1 cellular context compared by ENCODE assay signal in the genomic region with DNA sequence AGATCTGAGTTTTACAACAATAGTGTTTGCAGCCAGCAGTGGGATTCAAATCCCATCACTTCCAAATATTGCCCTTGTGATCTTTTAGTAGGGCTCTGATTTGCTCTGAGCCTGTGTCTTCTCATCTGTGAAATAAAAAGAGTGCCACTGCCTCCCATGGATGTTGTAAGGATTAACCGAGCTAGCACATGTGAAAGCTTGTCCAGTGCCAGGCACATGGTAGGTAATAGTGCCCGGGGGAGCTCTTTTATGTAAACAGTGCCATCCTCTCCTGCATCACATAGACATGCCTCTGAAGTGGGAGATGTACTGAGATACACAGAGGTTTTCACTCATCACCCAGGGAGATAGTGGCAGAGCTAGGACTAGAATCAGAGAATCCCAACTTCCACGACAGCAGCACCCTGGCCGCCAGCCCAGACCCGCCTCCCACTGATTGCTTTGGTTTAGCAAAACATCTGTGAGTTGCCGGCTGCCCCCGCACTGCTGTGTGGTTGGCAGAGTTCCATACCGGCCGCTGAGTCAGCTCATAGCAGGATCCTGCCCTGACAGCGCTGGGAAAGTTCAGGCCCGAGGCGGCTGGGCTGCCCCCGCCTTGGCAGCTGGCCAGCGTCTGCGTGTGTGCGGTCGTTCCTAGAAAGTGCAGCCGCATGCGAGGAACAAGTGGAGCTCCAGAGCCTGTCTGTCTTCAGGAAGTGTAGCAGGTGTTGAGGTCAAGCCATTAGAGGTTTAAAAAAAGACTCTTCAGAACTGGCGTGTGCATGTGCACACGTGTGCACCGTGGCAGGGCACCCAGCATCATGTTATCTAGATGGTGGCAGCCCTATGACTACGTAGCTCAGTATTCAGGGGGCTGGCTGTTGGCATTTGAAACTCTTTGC.
TF ChIP-seq lines count a peak whose summit lies in the region.

No MANE protein-coding gene starts in this region.

TF ChIP-seq in HepG2, 621 proteins besides CTCF, POLR2A, EP300 and RAD21 (continued from another document and continues in another):
- TF ChIP-seq, protein P1, sequence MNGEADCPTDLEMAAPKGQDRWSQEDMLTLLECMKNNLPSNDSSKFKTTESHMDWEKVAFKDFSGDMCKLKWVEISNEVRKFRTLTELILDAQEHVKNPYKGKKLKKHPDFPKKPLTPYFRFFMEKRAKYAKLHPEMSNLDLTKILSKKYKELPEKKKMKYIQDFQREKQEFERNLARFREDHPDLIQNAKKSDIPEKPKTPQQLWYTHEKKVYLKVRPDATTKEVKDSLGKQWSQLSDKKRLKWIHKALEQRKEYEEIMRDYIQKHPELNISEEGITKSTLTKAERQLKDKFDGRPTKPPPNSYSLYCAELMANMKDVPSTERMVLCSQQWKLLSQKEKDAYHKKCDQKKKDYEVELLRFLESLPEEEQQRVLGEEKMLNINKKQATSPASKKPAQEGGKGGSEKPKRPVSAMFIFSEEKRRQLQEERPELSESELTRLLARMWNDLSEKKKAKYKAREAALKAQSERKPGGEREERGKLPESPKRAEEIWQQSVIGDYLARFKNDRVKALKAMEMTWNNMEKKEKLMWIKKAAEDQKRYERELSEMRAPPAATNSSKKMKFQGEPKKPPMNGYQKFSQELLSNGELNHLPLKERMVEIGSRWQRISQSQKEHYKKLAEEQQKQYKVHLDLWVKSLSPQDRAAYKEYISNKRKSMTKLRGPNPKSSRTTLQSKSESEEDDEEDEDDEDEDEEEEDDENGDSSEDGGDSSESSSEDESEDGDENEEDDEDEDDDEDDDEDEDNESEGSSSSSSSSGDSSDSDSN (CRISPR knock-in tag; IDR thresholded peaks at IDR 0.05), result peak; percentile 81
- peak; percentile 77 for TF ChIP-seq GATAD1 (CRISPR knock-in tag; IDR thresholded peaks at IDR 0.05)
- TF ChIP-seq ZKSCAN1 (IDR thresholded peaks at IDR 0.05; ENCODE audit: low read length), result no peak
- peak; percentile 47; the same call in 1 of the 2 replicates for TF ChIP-seq NFYC (CRISPR knock-in tag; IDR thresholded peaks at IDR 0.05)
- no peak for TF ChIP-seq ZNF160 (CRISPR knock-in tag; IDR thresholded peaks at IDR 0.05)
- no peak for TF ChIP-seq ZNF841 (CRISPR knock-in tag; IDR thresholded peaks at IDR 0.05; ENCODE audit: borderline replicate concordance)
- peak; percentile 24; the same call in 1 of the 2 replicates for TF ChIP-seq ZNF24 (IDR thresholded peaks at IDR 0.05)
- TF ChIP-seq, protein P2, sequence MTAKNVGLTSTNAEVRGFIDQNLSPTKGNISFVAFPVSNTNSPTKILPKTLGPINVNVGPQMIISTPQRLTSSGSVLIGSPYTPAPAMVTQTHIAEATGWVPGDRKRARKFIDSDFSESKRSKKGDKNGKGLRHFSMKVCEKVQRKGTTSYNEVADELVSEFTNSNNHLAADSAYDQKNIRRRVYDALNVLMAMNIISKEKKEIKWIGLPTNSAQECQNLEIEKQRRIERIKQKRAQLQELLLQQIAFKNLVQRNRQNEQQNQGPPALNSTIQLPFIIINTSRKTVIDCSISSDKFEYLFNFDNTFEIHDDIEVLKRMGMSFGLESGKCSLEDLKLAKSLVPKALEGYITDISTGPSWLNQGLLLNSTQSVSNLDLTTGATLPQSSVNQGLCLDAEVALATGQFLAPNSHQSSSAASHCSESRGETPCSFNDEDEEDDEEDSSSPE (CRISPR knock-in tag; IDR thresholded peaks at IDR 0.05), result peak; percentile 71
- peak; percentile 89 for TF ChIP-seq PHF5A (CRISPR knock-in tag; IDR thresholded peaks at IDR 0.05; ENCODE audit: low read depth, unreplicated experiment)
- TF ChIP-seq SIX1 (CRISPR knock-in tag; IDR thresholded peaks at IDR 0.05; ENCODE audit: borderline replicate concordance), result no peak
- TF ChIP-seq POGZ (CRISPR knock-in tag; IDR thresholded peaks at IDR 0.05), result peak; percentile 79
- peak; percentile 64; the same call in 1 of the 2 replicates for TF ChIP-seq RCOR2 (CRISPR knock-in tag; IDR thresholded peaks at IDR 0.05)
- peak; percentile 86 for TF ChIP-seq GABPB1 (CRISPR knock-in tag; IDR thresholded peaks at IDR 0.05)
- peak; percentile 97 for TF ChIP-seq CBFB (CRISPR knock-in tag; IDR thresholded peaks at IDR 0.05)
- TF ChIP-seq, protein P3, sequence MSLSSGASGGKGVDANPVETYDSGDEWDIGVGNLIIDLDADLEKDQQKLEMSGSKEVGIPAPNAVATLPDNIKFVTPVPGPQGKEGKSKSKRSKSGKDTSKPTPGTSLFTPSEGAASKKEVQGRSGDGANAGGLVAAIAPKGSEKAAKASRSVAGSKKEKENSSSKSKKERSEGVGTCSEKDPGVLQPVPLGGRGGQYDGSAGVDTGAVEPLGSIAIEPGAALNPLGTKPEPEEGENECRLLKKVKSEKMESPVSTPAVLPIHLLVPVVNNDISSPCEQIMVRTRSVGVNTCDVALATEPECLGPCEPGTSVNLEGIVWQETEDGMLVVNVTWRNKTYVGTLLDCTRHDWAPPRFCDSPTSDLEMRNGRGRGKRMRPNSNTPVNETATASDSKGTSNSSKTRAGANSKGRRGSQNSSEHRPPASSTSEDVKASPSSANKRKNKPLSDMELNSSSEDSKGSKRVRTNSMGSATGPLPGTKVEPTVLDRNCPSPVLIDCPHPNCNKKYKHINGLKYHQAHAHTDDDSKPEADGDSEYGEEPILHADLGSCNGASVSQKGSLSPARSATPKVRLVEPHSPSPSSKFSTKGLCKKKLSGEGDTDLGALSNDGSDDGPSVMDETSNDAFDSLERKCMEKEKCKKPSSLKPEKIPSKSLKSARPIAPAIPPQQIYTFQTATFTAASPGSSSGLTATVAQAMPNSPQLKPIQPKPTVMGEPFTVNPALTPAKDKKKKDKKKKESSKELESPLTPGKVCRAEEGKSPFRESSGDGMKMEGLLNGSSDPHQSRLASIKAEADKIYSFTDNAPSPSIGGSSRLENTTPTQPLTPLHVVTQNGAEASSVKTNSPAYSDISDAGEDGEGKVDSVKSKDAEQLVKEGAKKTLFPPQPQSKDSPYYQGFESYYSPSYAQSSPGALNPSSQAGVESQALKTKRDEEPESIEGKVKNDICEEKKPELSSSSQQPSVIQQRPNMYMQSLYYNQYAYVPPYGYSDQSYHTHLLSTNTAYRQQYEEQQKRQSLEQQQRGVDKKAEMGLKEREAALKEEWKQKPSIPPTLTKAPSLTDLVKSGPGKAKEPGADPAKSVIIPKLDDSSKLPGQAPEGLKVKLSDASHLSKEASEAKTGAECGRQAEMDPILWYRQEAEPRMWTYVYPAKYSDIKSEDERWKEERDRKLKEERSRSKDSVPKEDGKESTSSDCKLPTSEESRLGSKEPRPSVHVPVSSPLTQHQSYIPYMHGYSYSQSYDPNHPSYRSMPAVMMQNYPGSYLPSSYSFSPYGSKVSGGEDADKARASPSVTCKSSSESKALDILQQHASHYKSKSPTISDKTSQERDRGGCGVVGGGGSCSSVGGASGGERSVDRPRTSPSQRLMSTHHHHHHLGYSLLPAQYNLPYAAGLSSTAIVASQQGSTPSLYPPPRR (CRISPR knock-in tag; IDR thresholded peaks at IDR 0.05; ENCODE audit: borderline replicate concordance), result peak; percentile 97
- no peak for TF ChIP-seq RAD51 (IDR thresholded peaks at IDR 0.05; ENCODE audit: borderline replicate concordance)
- peak; percentile 60 for TF ChIP-seq ZMYM4 (CRISPR knock-in tag; IDR thresholded peaks at IDR 0.05)
- peak; percentile 56; the same call in 1 of the 2 replicates for TF ChIP-seq IRX3 (CRISPR knock-in tag; IDR thresholded peaks at IDR 0.05; ENCODE audit: borderline replicate concordance, low read depth)
- TF ChIP-seq, protein P4, sequence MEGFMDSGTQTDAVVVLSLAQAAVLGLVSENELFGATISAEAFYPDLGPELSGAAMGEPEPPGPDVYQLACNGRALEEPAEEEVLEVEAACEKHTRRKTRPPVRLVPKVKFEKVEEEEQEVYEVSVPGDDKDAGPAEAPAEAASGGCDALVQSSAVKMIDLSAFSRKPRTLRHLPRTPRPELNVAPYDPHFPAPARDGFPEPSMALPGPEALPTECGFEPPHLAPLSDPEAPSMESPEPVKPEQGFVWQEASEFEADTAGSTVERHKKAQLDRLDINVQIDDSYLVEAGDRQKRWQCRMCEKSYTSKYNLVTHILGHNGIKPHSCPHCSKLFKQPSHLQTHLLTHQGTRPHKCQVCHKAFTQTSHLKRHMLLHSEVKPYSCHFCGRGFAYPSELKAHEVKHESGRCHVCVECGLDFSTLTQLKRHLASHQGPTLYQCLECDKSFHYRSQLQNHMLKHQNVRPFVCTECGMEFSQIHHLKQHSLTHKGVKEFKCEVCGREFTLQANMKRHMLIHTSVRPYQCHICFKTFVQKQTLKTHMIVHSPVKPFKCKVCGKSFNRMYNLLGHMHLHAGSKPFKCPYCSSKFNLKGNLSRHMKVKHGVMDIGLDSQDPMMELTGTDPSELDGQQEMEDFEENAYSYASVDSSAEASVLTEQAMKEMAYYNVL (CRISPR knock-in tag; IDR thresholded peaks at IDR 0.05; ENCODE audit: borderline replicate concordance), result peak; percentile 82; the same call in 1 of the 2 replicates
- no peak for TF ChIP-seq ZFYVE20 (CRISPR knock-in tag; IDR thresholded peaks at IDR 0.05; ENCODE audit: borderline replicate concordance, low read depth)
- TF ChIP-seq ARHGAP35 (CRISPR knock-in tag; IDR thresholded peaks at IDR 0.05; ENCODE audit: borderline replicate concordance), result peak; percentile 64; the same call in 1 of the 2 replicates
- TF ChIP-seq SNAI1 (CRISPR knock-in tag; IDR thresholded peaks at IDR 0.05; ENCODE audit: borderline replicate concordance), result no peak
- TF ChIP-seq ZNF605 (CRISPR knock-in tag; IDR thresholded peaks at IDR 0.05), result peak; percentile 77; the same call in 1 of the 2 replicates
- 0 out of 2 replicates have a peak, but pooled peaks have one; percentile 78 for TF ChIP-seq ZNF44 (CRISPR knock-in tag; IDR thresholded peaks at IDR 0.05)
- peak; percentile 87; the same call in 1 of the 2 replicates for TF ChIP-seq RFXAP (CRISPR knock-in tag; IDR thresholded peaks at IDR 0.05; ENCODE audit: borderline replicate concordance)
- TF ChIP-seq RORA (CRISPR knock-in tag; IDR thresholded peaks at IDR 0.05), result no peak
- peak; percentile 51; the same call in 1 of the 2 replicates for TF ChIP-seq PPARG (CRISPR knock-in tag; conservative IDR thresholded peaks at IDR 0.05)
- peak; percentile 78; the same call in 1 of the 2 replicates for TF ChIP-seq KAT7 (CRISPR knock-in tag; IDR thresholded peaks at IDR 0.05; ENCODE audit: borderline replicate concordance)
- TF ChIP-seq, protein P5, sequence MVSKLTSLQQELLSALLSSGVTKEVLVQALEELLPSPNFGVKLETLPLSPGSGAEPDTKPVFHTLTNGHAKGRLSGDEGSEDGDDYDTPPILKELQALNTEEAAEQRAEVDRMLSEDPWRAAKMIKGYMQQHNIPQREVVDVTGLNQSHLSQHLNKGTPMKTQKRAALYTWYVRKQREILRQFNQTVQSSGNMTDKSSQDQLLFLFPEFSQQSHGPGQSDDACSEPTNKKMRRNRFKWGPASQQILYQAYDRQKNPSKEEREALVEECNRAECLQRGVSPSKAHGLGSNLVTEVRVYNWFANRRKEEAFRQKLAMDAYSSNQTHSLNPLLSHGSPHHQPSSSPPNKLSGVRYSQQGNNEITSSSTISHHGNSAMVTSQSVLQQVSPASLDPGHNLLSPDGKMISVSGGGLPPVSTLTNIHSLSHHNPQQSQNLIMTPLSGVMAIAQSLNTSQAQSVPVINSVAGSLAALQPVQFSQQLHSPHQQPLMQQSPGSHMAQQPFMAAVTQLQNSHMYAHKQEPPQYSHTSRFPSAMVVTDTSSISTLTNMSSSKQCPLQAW (CRISPR knock-in tag; IDR thresholded peaks at IDR 0.05), result peak; percentile 94
- TF ChIP-seq, protein P6, sequence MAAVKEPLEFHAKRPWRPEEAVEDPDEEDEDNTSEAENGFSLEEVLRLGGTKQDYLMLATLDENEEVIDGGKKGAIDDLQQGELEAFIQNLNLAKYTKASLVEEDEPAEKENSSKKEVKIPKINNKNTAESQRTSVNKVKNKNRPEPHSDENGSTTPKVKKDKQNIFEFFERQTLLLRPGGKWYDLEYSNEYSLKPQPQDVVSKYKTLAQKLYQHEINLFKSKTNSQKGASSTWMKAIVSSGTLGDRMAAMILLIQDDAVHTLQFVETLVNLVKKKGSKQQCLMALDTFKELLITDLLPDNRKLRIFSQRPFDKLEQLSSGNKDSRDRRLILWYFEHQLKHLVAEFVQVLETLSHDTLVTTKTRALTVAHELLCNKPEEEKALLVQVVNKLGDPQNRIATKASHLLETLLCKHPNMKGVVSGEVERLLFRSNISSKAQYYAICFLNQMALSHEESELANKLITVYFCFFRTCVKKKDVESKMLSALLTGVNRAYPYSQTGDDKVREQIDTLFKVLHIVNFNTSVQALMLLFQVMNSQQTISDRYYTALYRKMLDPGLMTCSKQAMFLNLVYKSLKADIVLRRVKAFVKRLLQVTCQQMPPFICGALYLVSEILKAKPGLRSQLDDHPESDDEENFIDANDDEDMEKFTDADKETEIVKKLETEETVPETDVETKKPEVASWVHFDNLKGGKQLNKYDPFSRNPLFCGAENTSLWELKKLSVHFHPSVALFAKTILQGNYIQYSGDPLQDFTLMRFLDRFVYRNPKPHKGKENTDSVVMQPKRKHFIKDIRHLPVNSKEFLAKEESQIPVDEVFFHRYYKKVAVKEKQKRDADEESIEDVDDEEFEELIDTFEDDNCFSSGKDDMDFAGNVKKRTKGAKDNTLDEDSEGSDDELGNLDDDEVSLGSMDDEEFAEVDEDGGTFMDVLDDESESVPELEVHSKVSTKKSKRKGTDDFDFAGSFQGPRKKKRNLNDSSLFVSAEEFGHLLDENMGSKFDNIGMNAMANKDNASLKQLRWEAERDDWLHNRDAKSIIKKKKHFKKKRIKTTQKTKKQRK (IDR thresholded peaks at IDR 0.05; ENCODE audit: low read length), result no peak
- TF ChIP-seq, protein P7, sequence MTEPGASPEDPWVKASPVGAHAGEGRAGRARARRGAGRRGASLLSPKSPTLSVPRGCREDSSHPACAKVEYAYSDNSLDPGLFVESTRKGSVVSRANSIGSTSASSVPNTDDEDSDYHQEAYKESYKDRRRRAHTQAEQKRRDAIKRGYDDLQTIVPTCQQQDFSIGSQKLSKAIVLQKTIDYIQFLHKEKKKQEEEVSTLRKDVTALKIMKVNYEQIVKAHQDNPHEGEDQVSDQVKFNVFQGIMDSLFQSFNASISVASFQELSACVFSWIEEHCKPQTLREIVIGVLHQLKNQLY (CRISPR knock-in tag; IDR thresholded peaks at IDR 0.05), result peak; percentile 83
- no peak; the same call in 1 of the 2 replicates for TF ChIP-seq ZNF629 (CRISPR knock-in tag; conservative IDR thresholded peaks at IDR 0.05)
- TF ChIP-seq ATAD3A (CRISPR knock-in tag; IDR thresholded peaks at IDR 0.05), result no peak
- peak; percentile 62 for TF ChIP-seq ZNF883 (CRISPR knock-in tag; IDR thresholded peaks at IDR 0.05; ENCODE audit: not compliant biosample characterization)
- TF ChIP-seq GTF3A (CRISPR knock-in tag; conservative IDR thresholded peaks at IDR 0.05), result 0 out of 2 replicates have a peak, but pooled peaks have one; percentile 59
- peak; percentile 51; the same call in 1 of the 2 replicates for TF ChIP-seq FOXC1 (CRISPR knock-in tag; IDR thresholded peaks at IDR 0.05; ENCODE audit: borderline replicate concordance)
- TF ChIP-seq THAP11 (CRISPR knock-in tag; IDR thresholded peaks at IDR 0.05), result peak; percentile 76
- no peak for TF ChIP-seq ZNF17 (CRISPR knock-in tag; IDR thresholded peaks at IDR 0.05)
- 0 out of 2 replicates have a peak, but pooled peaks have one; percentile 22 for TF ChIP-seq DR1 (CRISPR knock-in tag; IDR thresholded peaks at IDR 0.05)
- TF ChIP-seq EZH2 (conservative IDR thresholded peaks at IDR 0.05; ENCODE audit: low read depth, low read length), result no peak
- TF ChIP-seq SAP130 (CRISPR knock-in tag; IDR thresholded peaks at IDR 0.05; ENCODE audit: low read depth), result peak; percentile 99
